In genomic region chr1:185300152-185300551, GRCh38 we compare ENCODE assay signal across 17 cellular contexts.
"Had no signal": no experiment of that assay in that cellular context is flagged by ENCODE, and none has a peak within 500 bp of the region (broad histone marks: within the 10 kb centered on the region; RNA-seq: fewer than 3 reads in every experiment).

No MANE protein-coding gene starts in this region.

- H3K4me1 Mint-ChIP-seq: activated B cell treated with CpG ODN at 0.5 μM for 24 hours, nephron had no signal

- H3K27ac Mint-ChIP-seq: activated B cell treated with CpG ODN at 0.5 μM for 24 hours; activated CD4-positive, alpha-beta T cell treated with anti-CD3 and anti-CD28 coated beads, Interleukin-2, amount 10 ng/mL, durations not matched to agents 24 days and 14 days; activated naive CD8-positive, alpha-beta T cell; nephron; stimulated activated naive B cell treated with anti-CD40 and anti-IgM and Interleukin-4, amounts not matched to agents 10 μg/mL and 1 μg/mL and 100 μg/mL, for 72 hours had no signal

- H3K4me3 ChIP-seq: body of pancreas, tibial artery, uterus had no signal

- H3K4me3 Mint-ChIP-seq: activated B cell treated with CpG ODN at 0.5 μM for 24 hours; activated CD4-positive, alpha-beta T cell treated with anti-CD3 and anti-CD28 coated beads, Interleukin-2, amount 10 ng/mL, durations not matched to agents 24 days and 14 days; activated naive CD8-positive, alpha-beta T cell; activated T-cell treated with anti-CD3 and anti-CD28 coated beads, Interleukin-2, amount 50 U/mL, for 72 hours; nephron; stimulated activated naive B cell treated with anti-CD40 and anti-IgM and Interleukin-4, amounts not matched to agents 10 μg/mL and 1 μg/mL and 100 μg/mL, for 72 hours had no signal

- H3K27me3 Mint-ChIP-seq: activated B cell treated with CpG ODN at 0.5 μM for 24 hours; activated CD4-positive, alpha-beta T cell treated with anti-CD3 and anti-CD28 coated beads, Interleukin-2, amount 10 ng/mL, durations not matched to agents 24 days and 14 days; activated naive CD8-positive, alpha-beta T cell; stimulated activated naive B cell treated with anti-CD40 and anti-IgM and Interleukin-4, amounts not matched to agents 10 μg/mL and 1 μg/mL and 100 μg/mL, for 72 hours had no signal

- DNase-seq: activated B cell treated with CpG ODN at 0.5 μM for 24 hours; activated CD4-positive, alpha-beta T cell treated with anti-CD3 and anti-CD28 coated beads, Interleukin-2, amount 10 ng/mL, durations not matched to agents 24 days and 14 days; activated CD8-positive, alpha-beta memory T cell treated with anti-CD3 and anti-CD28 coated beads, Interleukin-2, amount 50 U/mL, for 48 hours; activated gamma-delta T cell; activated T-cell treated with anti-CD3 and anti-CD28 coated beads, Interleukin-2, amount 50 U/mL, for 72 hours; amygdala; body of pancreas; central memory CD4-positive, alpha-beta T cell; cortex of kidney; effector CD4-positive, alpha-beta T cell; foreskin keratinocyte; occipital lobe; stimulated activated naive B cell treated with anti-CD40 and anti-IgM and Interleukin-4, amounts not matched to agents 10 μg/mL and 1 μg/mL and 100 μg/mL, for 72 hours; tibial artery; uterus had no signal

- ATAC-seq: activated T-cell treated with anti-CD3 and anti-CD28 coated beads, Interleukin-2, amount 50 U/mL, for 72 hours; body of pancreas; foreskin keratinocyte; stimulated activated naive B cell treated with anti-CD40 and anti-IgM and Interleukin-4, amounts not matched to agents 10 μg/mL and 1 μg/mL and 100 μg/mL, for 72 hours had no signal

- H3K9me3 ChIP-seq: body of pancreas, tibial artery, uterus had no signal
